20 cellular contexts compared by ENCODE assay signal in genomic region chr3:124752051-124752450, GRCh38. TPM values are rescaled to one million over a fixed set of nuclear protein-coding genes. Genes with fewer than 3 reads are reported as not detected.
DNase-seq lines count a peak whose midpoint lies in the region; ATAC-seq, FAIRE-seq and TF ChIP-seq lines count a peak whose summit lies in the region.
"Had no signal": no experiment of that assay in that cellular context is flagged by ENCODE, and none has a peak within 500 bp of the region (broad histone marks: within the 10 kb centered on the region; RNA-seq: fewer than 3 reads in every experiment).

No MANE protein-coding gene starts in this region.

- no peaks in the 10 kb centered on the region for H3K79me1 ChIP-seq in H1 (ENCODE audit: low read depth, low read length)

- no peaks in the 10 kb centered on the region for H3K9me2 ChIP-seq in SK-N-SH

- no peak overlapping the region for H3K56ac ChIP-seq in H1 (replicated peaks; ENCODE audit: insufficient read length, low read depth, low read length)

- TF ChIP-seq RAD21 in H1 (IDR thresholded peaks at IDR 0.05 in 1 of 2, conservative IDR thresholded peaks at IDR 0.05 in 1 of 2; ENCODE audit: low read depth in 2 of 2, low read length in 2 of 2) (no peak), SK-N-SH (IDR thresholded peaks at IDR 0.05; ENCODE audit: low read length) (no peak)

- POLR2A ChIA-PET in H1 (lab: Charles Lee; ENCODE audit: partially characterized antibody), result interaction anchor here (0.6 to 1.4 kb wide), 3 partner anchors 12 to 119 kb away, joined by 3 to 4 read pairs (median 3); no protein-coding TSS in a partner anchor
- POLR2A ChIA-PET in SK-N-SH (lab: Yijun Ruan, JAX), result no interaction called here

- H3K36me3 Mint-ChIP-seq in activated CD8-positive, alpha-beta memory T cell treated with anti-CD3 and anti-CD28 coated beads, Interleukin-2, amount 10 ng/mL, durations not matched to agents 7 days and 5 days, result peaks cover 2% of the 10 kb centered on the region
- peaks cover 18% of the 10 kb centered on the region for H3K36me3 Mint-ChIP-seq in neural crest cell (ENCODE audit: low read depth)

- no peak for TF ChIP-seq CTCF in H1 (IDR thresholded peaks at IDR 0.05; ENCODE audit: control extremely low read depth in 1 of 3, insufficient read depth in 1 of 3, low read depth in 1 of 3, low read length in 3 of 3)
- TF ChIP-seq CTCF in neural crest cell (conservative IDR thresholded peaks at IDR 0.05), result no peak
- no peak for TF ChIP-seq CTCF in thoracic aorta (IDR thresholded peaks at IDR 0.05)
- no peak for TF ChIP-seq CTCF in SK-N-SH (IDR thresholded peaks at IDR 0.05)
- no peak for TF ChIP-seq CTCF in ascending aorta (IDR thresholded peaks at IDR 0.05)

- peak overlapping the region; percentile 12; the same call in 1 of the 2 replicates for H2BK5ac ChIP-seq in H1 (ENCODE audit: low read depth, low read length)

- intact Hi-C loops in ascending aorta (cut with DNase I), result no loop called here

- H3K4me1 ChIP-seq in H1 (replicated peaks in 1 of 4; ENCODE audit: control insufficient read depth in 3 of 4, insufficient read depth in 4 of 4, low read length in 3 of 4) (peaks cover 0 to 3% (median 1%) of the 10 kb centered on the region in 4 experiments; a peak in 3 of 7 replicates), thoracic aorta (ENCODE audit: control insufficient read depth in 1 of 2, low read depth in 2 of 2) (no peaks in the 10 kb centered on the region), SK-N-SH (ENCODE audit: control insufficient read depth in 1 of 2, insufficient read depth in 2 of 2, low read depth in 1 of 2, low read length in 1 of 2) (no peaks in the 10 kb centered on the region), ascending aorta (no peaks in the 10 kb centered on the region)

- no peak for FAIRE-seq in H1 (lab: Jason Lieb, UNC)
- FAIRE-seq: D721Med, GM12892, HTR-8/SVneo had no signal

- H3K4me2 ChIP-seq in H1 (ENCODE audit: insufficient read depth in 1 of 2, low read depth in 2 of 2, low read length in 2 of 2) (no peak overlapping the region), SK-N-SH (no peak overlapping the region)

- TF ChIP-seq EP300 in H1 (IDR thresholded peaks at IDR 0.05; ENCODE audit: borderline replicate concordance in 1 of 2, low read depth in 2 of 2, low read length in 2 of 2) (no peak), SK-N-SH (IDR thresholded peaks at IDR 0.05; ENCODE audit: borderline replicate concordance in 1 of 2, low read depth in 1 of 2, low read length in 1 of 2) (no peak)

- CTCF ChIA-PET in activated CD8-positive, alpha-beta memory T cell treated with anti-CD3 and anti-CD28 coated beads, Interleukin-2, amount 10 ng/mL, durations not matched to agents 7 days and 5 days (lab: Charles Lee), result interaction anchor here (0.9 kb wide), 2 partner anchors 9 to 149 kb away, joined by 3 to 5 read pairs; no protein-coding TSS in a partner anchor
- CTCF ChIA-PET in H1 (lab: Charles Lee; ENCODE audit: partially characterized antibody), result interaction anchor here (1.0 kb wide), 1 partner anchor 9 kb away, joined by 4 read pairs; no protein-coding TSS in a partner anchor
- CTCF ChIA-PET in SK-N-SH (lab: Yijun Ruan, JAX), result interaction anchor here (1.2 to 2.0 kb wide), 3 partner anchors 9 to 243 kb away, joined by 3 to 8 read pairs (median 4); no protein-coding TSS in a partner anchor

- no peaks in the 10 kb centered on the region for H3K27me3 Mint-ChIP-seq in activated CD8-positive, alpha-beta memory T cell treated with anti-CD3 and anti-CD28 coated beads, Interleukin-2, amount 10 ng/mL, durations not matched to agents 7 days and 5 days
- no peaks in the 10 kb centered on the region for H3K27me3 Mint-ChIP-seq in neural crest cell (ENCODE audit: low read depth)

- H3K4me3 Mint-ChIP-seq in activated CD8-positive, alpha-beta memory T cell treated with anti-CD3 and anti-CD28 coated beads, Interleukin-2, amount 10 ng/mL, durations not matched to agents 7 days and 5 days, result no peak overlapping the region
- H3K4me3 Mint-ChIP-seq in neural crest cell, result peak overlapping the region; percentile 25
- H3K4me3 Mint-ChIP-seq: CD14-positive monocyte; CD8-positive, alpha-beta T cell had no signal

- ATAC-seq in activated CD8-positive, alpha-beta memory T cell treated with anti-CD3 and anti-CD28 coated beads, Interleukin-2, amount 10 ng/mL, durations not matched to agents 7 days and 5 days, result no peak
- ATAC-seq in thoracic aorta (ENCODE audit: insufficient number of reproducible peaks, low FRiP score, low read depth), result peak; percentile 20
- no peak for ATAC-seq in activated CD4-positive, CD25-positive, alpha-beta regulatory T cell treated with anti-CD3 and anti-CD28 coated beads, Interleukin-2, amount 50 U/mL, for 24 hours
- ATAC-seq: CD8-positive, alpha-beta T cell had no signal

- H3K9me3 ChIP-seq in H1 (ENCODE audit: insufficient read depth in 2 of 2, low read depth in 1 of 2, low read length in 1 of 2) (no peaks in the 10 kb centered on the region), thoracic aorta (no peaks in the 10 kb centered on the region), SK-N-SH (no peaks in the 10 kb centered on the region), ascending aorta (no peaks in the 10 kb centered on the region)
- H3K9me3 ChIP-seq: HAP-1 had no signal

- no peak overlapping the region for H3K27ac Mint-ChIP-seq in activated CD8-positive, alpha-beta memory T cell treated with anti-CD3 and anti-CD28 coated beads, Interleukin-2, amount 10 ng/mL, durations not matched to agents 7 days and 5 days
- no peak overlapping the region for H3K27ac Mint-ChIP-seq in neural crest cell (ENCODE audit: unreplicated experiment)
- H3K27ac Mint-ChIP-seq: CD14-positive monocyte; CD8-positive, alpha-beta T cell had no signal

- H3K4me3 ChIP-seq in H1 (ENCODE audit: extremely low read depth in 1 of 4, insufficient read depth in 2 of 4, low read depth in 3 of 4, low read length in 4 of 4) (no peak overlapping the region), thoracic aorta (no peak overlapping the region), SK-N-SH (ENCODE audit: low read depth in 2 of 2, low read length in 1 of 2) (no peak overlapping the region), ascending aorta (no peak overlapping the region)
- H3K4me3 ChIP-seq: HAP-1 had no signal

- DNase-seq in activated CD8-positive, alpha-beta memory T cell treated with anti-CD3 and anti-CD28 coated beads for 24 hours, result peak; percentile 35
- DNase-seq in activated CD8-positive, alpha-beta memory T cell treated with anti-CD3 and anti-CD28 coated beads, Interleukin-2, amount 10 ng/mL, durations not matched to agents 7 days and 5 days, result no peak
- no peak for DNase-seq in H1 (ENCODE audit: low read depth in 1 of 2, low spot score in 2 of 2)
- no peak for DNase-seq in neural crest cell (ENCODE audit: low read depth, low spot score)
- no peak for DNase-seq in thoracic aorta (ENCODE audit: low spot score)
- DNase-seq in SK-N-SH, result no peak
- no peak for DNase-seq in ascending aorta (ENCODE audit: low spot score in 2 of 2)
- DNase-seq: CD8-positive, alpha-beta T cell; COR-L47; DMS153; DMS79 treated with DMSO at 0.1 percent for 48 hours; EL; GDM1 had no signal

- H4K8ac ChIP-seq in H1 (ENCODE audit: extremely low read depth, insufficient read depth, low read length), result no peak overlapping the region

- no peaks in the 10 kb centered on the region for H3K27me3 ChIP-seq in H1 (replicated peaks in 1 of 4; ENCODE audit: control insufficient read depth in 3 of 4, extremely low read depth in 1 of 4, insufficient read depth in 3 of 4, low read length in 3 of 4)
- H3K27me3 ChIP-seq in thoracic aorta (replicated peaks; ENCODE audit: insufficient read depth), result no peaks in the 10 kb centered on the region
- no peaks in the 10 kb centered on the region for H3K27me3 ChIP-seq in SK-N-SH (ENCODE audit: insufficient read depth)
- H3K27me3 ChIP-seq in ascending aorta, result no peaks in the 10 kb centered on the region

- H3K4me1 Mint-ChIP-seq in activated CD8-positive, alpha-beta memory T cell treated with anti-CD3 and anti-CD28 coated beads, Interleukin-2, amount 10 ng/mL, durations not matched to agents 7 days and 5 days, result no peaks in the 10 kb centered on the region
- no peaks in the 10 kb centered on the region for H3K4me1 Mint-ChIP-seq in neural crest cell

- H3K36me3 ChIP-seq in H1 (ENCODE audit: control insufficient read depth in 2 of 4, insufficient read depth in 4 of 4, low read length in 3 of 4), result peaks cover 0 to 5% (median 0%) of the 10 kb centered on the region in 4 experiments; a peak in 1 of 8 replicates
- H3K36me3 ChIP-seq in thoracic aorta, result no peaks in the 10 kb centered on the region
- H3K36me3 ChIP-seq in SK-N-SH (replicated peaks in 1 of 2; ENCODE audit: control insufficient read depth in 1 of 2, insufficient read depth in 2 of 2, low read length in 1 of 2), result peaks cover 0 to 7% of the 10 kb centered on the region in 2 experiments
- H3K36me3 ChIP-seq in ascending aorta, result peaks cover 0 to 7% of the 10 kb centered on the region in 2 donors

- H2BK15ac ChIP-seq in H1 (ENCODE audit: low read length), result no peak overlapping the region

- H3K9ac ChIP-seq in H1 (replicated peaks in 1 of 4; ENCODE audit: extremely low read depth in 1 of 4, low read depth in 3 of 4, low read length in 3 of 4) (no peak overlapping the region), SK-N-SH (no peak overlapping the region)

- H3K4ac ChIP-seq in H1 (replicated peaks; ENCODE audit: insufficient read length, low read depth, low read length), result no peak overlapping the region

- no peaks in the 10 kb centered on the region for H3K79me2 ChIP-seq in H1 (ENCODE audit: control insufficient read depth in 1 of 2, insufficient read depth in 2 of 2, low read length in 2 of 2)
- H3K79me2 ChIP-seq in SK-N-SH (ENCODE audit: insufficient read depth), result no peaks in the 10 kb centered on the region

- H4K91ac ChIP-seq in H1 (replicated peaks; ENCODE audit: insufficient read length, low read length), result no peak overlapping the region

- H2AFZ ChIP-seq in H1 (ENCODE audit: low read length) (no peak overlapping the region), SK-N-SH (ENCODE audit: low read depth) (no peak overlapping the region)

- H3K14ac ChIP-seq in H1 (ENCODE audit: insufficient read length), result no peak overlapping the region

- H2BK20ac ChIP-seq in H1 (ENCODE audit: low read length), result peak overlapping the region; percentile 2; the same call in 1 of the 2 replicates

- H2BK120ac ChIP-seq in H1 (replicated peaks; ENCODE audit: low read depth, low read length), result no peak overlapping the region

- no peaks in the 10 kb centered on the region for H3K23me2 ChIP-seq in H1 (ENCODE audit: low read depth, low read length)

- H3K18ac ChIP-seq in H1 (ENCODE audit: extremely low read depth, low read length), result no peak overlapping the region

- peaks cover 6% of the 10 kb centered on the region for H3F3A ChIP-seq in SK-N-SH (replicated peaks; ENCODE audit: insufficient read depth)

- H2BK12ac ChIP-seq in H1 (ENCODE audit: low read depth, low read length), result 0 out of 2 replicates have a peak overlapping the region, but pooled peaks have one; percentile 13

- TF ChIP-seq POLR2A in H1 (IDR thresholded peaks at IDR 0.05; ENCODE audit: control extremely low read depth in 1 of 2, low read depth in 2 of 2, low read length in 2 of 2), result no peak

- 72% methylated on average over 3 of the region's 3 CpGs; no CpG with 5 or more reads in 1 of the 2 experiments for WGBS in H1 (ENCODE audit: extremely low coverage in 1 of 2, insufficient coverage in 1 of 2, insufficient read length in 1 of 2, insufficient replicate concordance in 2 of 2, low coverage in 1 of 2, low lambda C conversion rate in 2 of 2, missing lambda C conversion rate in 1 of 2), 2 experiments
- 78% methylated on average over 3 of the region's 3 CpGs for WGBS in SK-N-SH (ENCODE audit: low lambda C conversion rate)

- no peaks in the 10 kb centered on the region for H3K9me3 Mint-ChIP-seq in activated CD8-positive, alpha-beta memory T cell treated with anti-CD3 and anti-CD28 coated beads, Interleukin-2, amount 10 ng/mL, durations not matched to agents 7 days and 5 days (ENCODE audit: low read depth)
- H3K9me3 Mint-ChIP-seq in neural crest cell, result no peaks in the 10 kb centered on the region
- H3K9me3 Mint-ChIP-seq: CD14-positive monocyte; CD8-positive, alpha-beta T cell had no signal

- H4K20me1 ChIP-seq in H1 (replicated peaks in 1 of 2; ENCODE audit: control insufficient read depth in 1 of 2, insufficient read depth in 2 of 2, low read length in 2 of 2), result no peaks in the 10 kb centered on the region
- H4K20me1 ChIP-seq in SK-N-SH (ENCODE audit: insufficient read depth), result no peaks in the 10 kb centered on the region

- no peak overlapping the region for H3K23ac ChIP-seq in H1 (ENCODE audit: insufficient read length)

- H3K27ac ChIP-seq in H1 (ENCODE audit: low read depth, low read length) (no peak overlapping the region), thoracic aorta (no peak overlapping the region), SK-N-SH (ENCODE audit: low read depth in 2 of 2, low read length in 1 of 2) (no peak overlapping the region), ascending aorta (no peak overlapping the region)
- H3K27ac ChIP-seq: 22Rv1 had no signal

- no peak overlapping the region for H4K5ac ChIP-seq in H1 (ENCODE audit: insufficient read length, low read depth, low read length)

- H2AK5ac ChIP-seq in H1 (ENCODE audit: low read depth, low read length), result no peak overlapping the region; the same call in 1 of the 2 replicates

RNA-seq across cellular contexts. Expression of gene UMPS, which starts 21.8 kb away (rescaled TPM):
- total RNA-seq in activated CD8-positive, alpha-beta memory T cell treated with anti-CD3 and anti-CD28 coated beads, Interleukin-2, amount 10 ng/mL, durations not matched to agents 7 days and 5 days, result 10 to 100 TPM; 33.4 to 50.1 TPM
- 55.8 and 59.0 TPM in 2 replicates for total RNA-seq in H1 (2021; fragmentation: NEBNext Ultra II Directional; extraction: Animal tissue kit (Norgen Biotek cat#: 25700))
- polyA plus RNA-seq in H1 (2011; rRNA removed), result 21.4 and 32.8 TPM in 2 replicates
- polyA plus RNA-seq in H1 (2011; cell fraction: cytosol; rRNA removed), result 29.2 TPM
- polyA plus RNA-seq in H1 (2011; cell fraction: nucleus; rRNA removed), result 14.2 TPM
- polyA plus RNA-seq in H1 (2012, experiment 1 of 2), result 40.7 to 48.2 TPM (median 46.3 TPM) in 4 replicates
- polyA plus RNA-seq in H1 (2012, experiment 2 of 2), result 8.8 TPM
- polyA plus RNA-seq in H1 (2013, experiment 1 of 2), result 23.5 TPM
- 22.8 TPM for polyA plus RNA-seq in H1 (2013, experiment 2 of 2)
- 36.1 and 46.9 TPM in 2 replicates for polyA minus RNA-seq in H1 (2011; rRNA and poly(A)+ RNA removed)
- 48.1 TPM for polyA minus RNA-seq in H1 (2011; cell fraction: cytosol; rRNA and poly(A)+ RNA removed)
- polyA minus RNA-seq in H1 (2011; cell fraction: nucleus; rRNA and poly(A)+ RNA removed), result 31.1 TPM
- total RNA-seq in neural crest cell, result 55.6 and 70.7 TPM in 2 replicates
- total RNA-seq in thoracic aorta, result 10 to 100 TPM; 20.8 to 29.6 TPM
- polyA plus RNA-seq in SK-N-SH (2012; rRNA removed), result 25.1 and 32.0 TPM in 2 replicates
- polyA plus RNA-seq in SK-N-SH (2012; cell fraction: cytosol; rRNA removed), result 29.2 and 30.9 TPM in 2 replicates
- 18.2 and 25.5 TPM in 2 replicates for polyA plus RNA-seq in SK-N-SH (2012; cell fraction: nucleus; rRNA removed)
- total RNA-seq in ascending aorta, result 4.5 TPM
